Comparison of ENCODE assay signal across 10 cellular contexts in the genomic region with DNA sequence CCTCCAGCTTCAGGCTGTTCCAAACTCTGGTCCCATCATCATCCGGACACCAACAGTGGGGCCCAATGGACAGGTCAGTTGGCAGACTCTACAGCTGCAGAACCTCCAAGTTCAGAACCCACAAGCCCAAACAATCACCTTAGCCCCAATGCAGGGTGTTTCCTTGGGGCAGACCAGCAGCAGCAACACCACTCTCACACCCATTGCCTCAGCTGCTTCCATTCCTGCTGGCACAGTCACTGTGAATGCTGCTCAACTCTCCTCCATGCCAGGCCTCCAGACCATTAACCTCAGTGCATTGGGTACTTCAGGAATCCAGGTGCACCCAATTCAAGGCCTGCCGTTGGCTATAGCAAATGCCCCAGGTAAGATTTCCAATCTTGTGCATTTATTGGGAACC. TPM values are rescaled to one million over a fixed set of nuclear protein-coding genes. Genes with fewer than 3 reads are reported as not detected.
DNase-seq lines count a peak whose midpoint lies in the region; ATAC-seq and TF ChIP-seq lines count a peak whose summit lies in the region.
"Had no signal": no experiment of that assay in that cellular context is flagged by ENCODE, and none has a peak within 500 bp of the region (broad histone marks: within the 10 kb centered on the region; RNA-seq: fewer than 3 reads in every experiment).

No MANE protein-coding gene starts in this region.

- peaks cover 47% of the 10 kb centered on the region for H3K79me2 ChIP-seq in fibroblast of lung (ENCODE audit: control insufficient read depth, insufficient read depth, low read length)

- no peaks in the 10 kb centered on the region for H4K20me1 ChIP-seq in fibroblast of lung (ENCODE audit: control insufficient read depth, extremely low read depth, insufficient read depth, low read length)

- H3K9ac ChIP-seq in SK-N-MC (ENCODE audit: insufficient read length) (no peak overlapping the region), fibroblast of lung (ENCODE audit: insufficient read depth, low read length) (no peak overlapping the region)

- H3K4me1 ChIP-seq in fibroblast of lung (ENCODE audit: control insufficient read depth, extremely low read depth, insufficient read depth, low read length) (peaks cover 27% of the 10 kb centered on the region), gastrocnemius medialis (peaks cover 80 to 83% of the 10 kb centered on the region in 2 donors)

- H3K4me3 ChIP-seq in GM12864 (ENCODE audit: low read depth, low read length) (peak overlapping the region; percentile 8; the same call in 1 of the 2 replicates), SK-N-MC (peak overlapping the region; percentile 54), fibroblast of lung (replicated peaks in 1 of 4; ENCODE audit: control extremely low read depth in 1 of 4, insufficient read depth in 1 of 4, low read depth in 3 of 4, low read length in 4 of 4) (peak overlapping the region; percentile 13 to 55 (median 41)), gastrocnemius medialis (peak overlapping the region; percentile 14 to 19 (median 18))
- H3K4me3 ChIP-seq: SJSA1 had no signal

- H3K27ac ChIP-seq in SK-N-MC: no peak overlapping the region
- no peak overlapping the region for H3K27ac ChIP-seq in fibroblast of lung (ENCODE audit: insufficient read depth, low read length)
- peak overlapping the region; percentile 89 to 99 (median 94) for H3K27ac ChIP-seq in gastrocnemius medialis
- H3K27ac ChIP-seq: SJSA1 had no signal

- peak overlapping the region; percentile 59 for H3K4me2 ChIP-seq in fibroblast of lung (ENCODE audit: extremely low read depth, insufficient read depth, low read length)

- H3K27me3 ChIP-seq in fibroblast of lung (ENCODE audit: control insufficient read depth, insufficient read depth, low read length) (no peaks in the 10 kb centered on the region), gastrocnemius medialis (no peaks in the 10 kb centered on the region)
- H3K27me3 ChIP-seq: SJSA1 had no signal

- TF ChIP-seq POLR2A in gastrocnemius medialis (IDR thresholded peaks at IDR 0.05): no peak

- TF ChIP-seq CTCF in GM12864 (IDR thresholded peaks at IDR 0.05; ENCODE audit: low read depth, low read length, missing control alignments) (no peak), fibroblast of lung (conservative IDR thresholded peaks at IDR 0.05 in 1 of 2, IDR thresholded peaks at IDR 0.05 in 1 of 2; ENCODE audit: low read depth in 1 of 2, low read length in 2 of 2) (no peak), gastrocnemius medialis (IDR thresholded peaks at IDR 0.05 in 4 of 5, conservative IDR thresholded peaks at IDR 0.05 in 1 of 5) (no peak)

- intact Hi-C loops in gastrocnemius medialis (cut with DNase I; ENCODE audit: low total_unique reads): no loop called here

- in situ Hi-C loops in gastrocnemius medialis (cut with MboI; ENCODE audit: low sequenced_read_pairs in 4 of 4): no loop called here

- peaks cover 60% of the 10 kb centered on the region for H3K36me3 ChIP-seq in SK-N-MC (ENCODE audit: insufficient read depth, low read length)
- peaks cover 15% of the 10 kb centered on the region for H3K36me3 ChIP-seq in fibroblast of lung (ENCODE audit: control insufficient read depth, insufficient read depth, low read length)
- peaks cover 0 to 36% of the 10 kb centered on the region in 2 donors for H3K36me3 ChIP-seq in gastrocnemius medialis

- no peaks in the 10 kb centered on the region for H3K9me3 ChIP-seq in SK-N-MC (ENCODE audit: low read depth, low read length)
- no peaks in the 10 kb centered on the region for H3K9me3 ChIP-seq in fibroblast of lung (ENCODE audit: control insufficient read depth, insufficient read depth, low read depth, low read length)
- no peaks in the 10 kb centered on the region for H3K9me3 ChIP-seq in gastrocnemius medialis
- H3K9me3 ChIP-seq: SJSA1 had no signal

- ATAC-seq in gastrocnemius medialis: no peak
- no peak for ATAC-seq in HG03457 (IDR thresholded peaks at IDR 0.05; ENCODE audit: unreplicated experiment)
- ATAC-seq in HG03175 (IDR thresholded peaks at IDR 0.05; ENCODE audit: unreplicated experiment): no peak

- no peak overlapping the region for H2AFZ ChIP-seq in fibroblast of lung (ENCODE audit: low read length)

- DNase-seq in GM12864 (ENCODE audit: low read depth) (no peak), SK-N-MC (ENCODE audit: low read depth, low spot score) (no peak), fibroblast of lung (ENCODE audit: low read depth in 2 of 2) (no peak), gastrocnemius medialis (no peak), hypothalamus (lab: John Stamatoyannopoulos, UW) (no peak), NCI-H82 (lab: John Stamatoyannopoulos, UW) (no peak)

RNA-seq across cellular contexts. Expression of a gene that starts 3.3 kb away (rescaled TPM):
- total RNA-seq in fibroblast of lung (31.3 and 35.3 TPM in 2 replicates), gastrocnemius medialis (10 to 100 TPM; 44.9 to 61.9 (median 48.0) TPM)
- 38.9 and 42.0 TPM in 2 replicates for polyA plus RNA-seq in fibroblast of lung
- polyA plus RNA-seq in fibroblast of lung (2012): 19.3 and 22.7 TPM in 2 replicates
- 98.0 and 99.3 TPM in 2 replicates for polyA minus RNA-seq in fibroblast of lung (ENCODE audit: low replicate concordance)

RNA-seq across cellular contexts. Expression of a gene that starts 40.4 kb away (rescaled TPM):
- not detected in 2 replicates for total RNA-seq in fibroblast of lung
- not detected in 2 replicates for polyA plus RNA-seq in fibroblast of lung
- not detected in 2 replicates for polyA plus RNA-seq in fibroblast of lung (2012)
- not detected in 2 replicates for polyA minus RNA-seq in fibroblast of lung (ENCODE audit: low replicate concordance)
- total RNA-seq in gastrocnemius medialis: 1 to 10 TPM in 2 of 4 donors, not detected in 2; 1.0 to 1.4 TPM
- total RNA-seq: pulmonary artery endothelial cell, SJSA1 had no signal

RNA-seq across cellular contexts. Expression of a gene that starts 47.1 kb away (rescaled TPM):
- total RNA-seq in fibroblast of lung (not detected in 2 replicates), gastrocnemius medialis (not detected)
- polyA plus RNA-seq in fibroblast of lung: not detected in 2 replicates
- not detected in 2 replicates for polyA plus RNA-seq in fibroblast of lung (2012)
- polyA minus RNA-seq in fibroblast of lung (ENCODE audit: low replicate concordance): not detected in 2 replicates
- total RNA-seq: pulmonary artery endothelial cell, SJSA1 had no signal

RNA-seq across cellular contexts. Expression of a gene that starts 58.3 kb away (rescaled TPM):
- total RNA-seq in fibroblast of lung (30.3 and 48.1 TPM in 2 replicates), gastrocnemius medialis (10 to 100 TPM; 40.3 to 90.4 (median 74.2) TPM)
- 114 and 157 TPM in 2 replicates for polyA plus RNA-seq in fibroblast of lung
- 231 and 250 TPM in 2 replicates for polyA plus RNA-seq in fibroblast of lung (2012)
- polyA minus RNA-seq in fibroblast of lung (ENCODE audit: low replicate concordance): 139 and 250 TPM in 2 replicates

Comparison
In these comparisons a context has a peak if more than half of its experiments do, and no peak if none do; other contexts are left out.
1. H3K27ac ChIP-seq: peak in gastrocnemius medialis (4 of 4); none in SK-N-MC (single experiment) and fibroblast of lung (single experiment).
2. Peak in every context shown above with its lines, with median percentiles within 50 percentile points of each other: H3K4me3 ChIP-seq.